ENCODE assay signal across 21 cellular contexts in genomic region chr11:9180784-9181183, GRCh38.
DNase-seq lines count a peak whose midpoint lies in the region; ATAC-seq and TF ChIP-seq lines count a peak whose summit lies in the region.
"Had no signal": no experiment of that assay in that cellular context is flagged by ENCODE, and none has a peak within 500 bp of the region (broad histone marks: within the 10 kb centered on the region; RNA-seq: fewer than 3 reads in every experiment).

No MANE protein-coding gene starts in this region.

- no peaks in the 10 kb centered on the region for H3F3A ChIP-seq in PC-3 (ENCODE audit: low read length, unreplicated experiment)

- peaks cover 0 to 94% (median 25%) of the 10 kb centered on the region in 9 donors for H3K36me3 ChIP-seq in heart right ventricle
- no peaks in the 10 kb centered on the region for H3K36me3 ChIP-seq in breast epithelium
- peaks cover 21% of the 10 kb centered on the region for H3K36me3 ChIP-seq in PC-3 (ENCODE audit: low read depth, low read length)

- H3K4me1 Mint-ChIP-seq in type B pancreatic cell (ENCODE audit: unreplicated experiment): no peaks in the 10 kb centered on the region
- H3K4me1 Mint-ChIP-seq: nephron; stimulated activated naive B cell treated with anti-CD40 and anti-IgM and Interleukin-4, amounts not matched to agents 10 μg/mL and 1 μg/mL and 100 μg/mL, for 72 hours had no signal

- intact Hi-C loops in heart right ventricle (cut with DNase I): no loop called here
- intact Hi-C loops in Right ventricle myocardium superior (cut with DNase I): no loop called here
- intact Hi-C loops in breast epithelium (cut with DNase I; ENCODE audit: low total_unique reads): no loop called here
- intact Hi-C loops in PC-3 (cut with micrococcal nuclease): no loop called here

- no peak overlapping the region for H2AFZ ChIP-seq in PC-3 (ENCODE audit: low read length)

- TF ChIP-seq POLR2A in breast epithelium (IDR thresholded peaks at IDR 0.05): no peak

- no peaks in the 10 kb centered on the region for H4K20me1 ChIP-seq in PC-3 (ENCODE audit: low read length)

- H3K27me3 ChIP-seq in heart right ventricle: no peaks in the 10 kb centered on the region
- no peaks in the 10 kb centered on the region for H3K27me3 ChIP-seq in breast epithelium
- no peaks in the 10 kb centered on the region for H3K27me3 ChIP-seq in PC-3 (ENCODE audit: low read length)
- H3K27me3 ChIP-seq: brain microvascular endothelial cell, vagina had no signal

- H3K4me3 Mint-ChIP-seq in type B pancreatic cell: no peak overlapping the region
- H3K4me3 Mint-ChIP-seq: endodermal cell; nephron; stimulated activated naive B cell treated with anti-CD40 and anti-IgM and Interleukin-4, amounts not matched to agents 10 μg/mL and 1 μg/mL and 100 μg/mL, for 72 hours had no signal

- H3K4me2 ChIP-seq in PC-3 (ENCODE audit: low read length): no peak overlapping the region

- no peaks in the 10 kb centered on the region for H3K79me2 ChIP-seq in PC-3 (ENCODE audit: low read length)

- peaks cover 0 to 20% (median 7%) of the 10 kb centered on the region in 9 donors for H3K4me1 ChIP-seq in heart right ventricle
- H3K4me1 ChIP-seq in breast epithelium: no peaks in the 10 kb centered on the region
- H3K4me1 ChIP-seq in PC-3 (ENCODE audit: insufficient read depth, low read length): no peaks in the 10 kb centered on the region
- H3K4me1 ChIP-seq: vagina had no signal

- no peaks in the 10 kb centered on the region for H3K9me3 Mint-ChIP-seq in type B pancreatic cell
- H3K9me3 Mint-ChIP-seq: activated T-helper 2 cell treated with anti-CD3 and anti-CD28 coated beads, Interferon-gamma antibody, Interleukin-2, Interleukin-4, amounts not matched to agents 10 μg/mL and 5 μg/mL and 100 μg/mL, durations not matched to agents 14 hours and 24 hours and 36 hours; endodermal cell; nephron; stimulated activated naive B cell treated with anti-CD40 and anti-IgM and Interleukin-4, amounts not matched to agents 10 μg/mL and 1 μg/mL and 100 μg/mL, for 72 hours had no signal

- H3K27ac ChIP-seq in heart right ventricle: peak overlapping the region in 3 of 10 donors; percentile 1 to 48 (median 26)
- peak overlapping the region; percentile 15 to 35 for H3K27ac ChIP-seq in breast epithelium
- H3K27ac ChIP-seq in temporal lobe (ENCODE audit: low read depth, low read length): peak overlapping the region; percentile 41
- H3K27ac ChIP-seq in PC-3 (ENCODE audit: low read length): no peak overlapping the region
- H3K27ac ChIP-seq: brain microvascular endothelial cell, vagina, VCaP had no signal

- H3K4me3 ChIP-seq in heart right ventricle (no peak overlapping the region), breast epithelium (no peak overlapping the region), PC-3 (ENCODE audit: low read length) (no peak overlapping the region)
- H3K4me3 ChIP-seq: vagina had no signal

- DNase-seq in heart right ventricle: no peak
- no peak for DNase-seq in Right ventricle myocardium superior
- DNase-seq in breast epithelium (ENCODE audit: low spot score in 2 of 2): no peak
- DNase-seq in islet precursor cell: peak; percentile 75
- DNase-seq in PC-3: no peak
- no peak for DNase-seq in type B pancreatic cell (ENCODE audit: extremely low spot score, unreplicated experiment)
- no peak for DNase-seq in NCI-H1436 (lab: John Stamatoyannopoulos, UW)
- DNase-seq: brain microvascular endothelial cell; endodermal cell; head of caudate nucleus; Kasumi-1; left cardiac atrium; NCI-H1694; NCI-H524; right cardiac atrium; stimulated activated naive B cell treated with anti-CD40 and anti-IgM and Interleukin-4, amounts not matched to agents 10 μg/mL and 1 μg/mL and 100 μg/mL, for 72 hours had no signal

- H3K36me3 Mint-ChIP-seq in type B pancreatic cell: peaks cover 44% of the 10 kb centered on the region

- CTCF ChIA-PET in PC-3 (lab: Charles Lee): no interaction called here

- WGBS in heart right ventricle, 2 donors: 55 to 57% methylated on average over 4 of the region's 4 CpGs

- no peak overlapping the region for H3K9ac ChIP-seq in PC-3 (ENCODE audit: low read length)

- BruUV-seq in PC-3 (replicated peaks; lab: Mats Ljungman, UMichigan): no TSS peak

- ATAC-seq in heart right ventricle (peak in 5 of 8 donors; percentile 17 to 70 (median 27)), Right ventricle myocardium superior (ENCODE audit: poor library complexity) (no peak), PC-3 (no peak)
- ATAC-seq: left cardiac atrium; right cardiac atrium; stimulated activated naive B cell treated with anti-CD40 and anti-IgM and Interleukin-4, amounts not matched to agents 10 μg/mL and 1 μg/mL and 100 μg/mL, for 72 hours had no signal

- H3K27me3 Mint-ChIP-seq in type B pancreatic cell: no peaks in the 10 kb centered on the region
- H3K27me3 Mint-ChIP-seq: stimulated activated naive B cell treated with anti-CD40 and anti-IgM and Interleukin-4, amounts not matched to agents 10 μg/mL and 1 μg/mL and 100 μg/mL, for 72 hours had no signal

- H3K9me2 ChIP-seq in PC-3 (replicated peaks; ENCODE audit: low read length): no peaks in the 10 kb centered on the region

- H3K9me3 ChIP-seq in heart right ventricle: no peaks in the 10 kb centered on the region
- H3K9me3 ChIP-seq in breast epithelium: no peaks in the 10 kb centered on the region
- H3K9me3 ChIP-seq in PC-3 (ENCODE audit: low read length): no peaks in the 10 kb centered on the region
- H3K9me3 ChIP-seq: vagina had no signal

- no peak for TF ChIP-seq CTCF in heart right ventricle (IDR thresholded peaks at IDR 0.05)
- no peak for TF ChIP-seq CTCF in breast epithelium (IDR thresholded peaks at IDR 0.05)
- TF ChIP-seq CTCF in PC-3 (conservative IDR thresholded peaks at IDR 0.05; ENCODE audit: low read depth, low read length): no peak
- no peak for TF ChIP-seq CTCF in type B pancreatic cell (conservative IDR thresholded peaks at IDR 0.05)

- no peak overlapping the region for H3K27ac Mint-ChIP-seq in type B pancreatic cell
- H3K27ac Mint-ChIP-seq: endodermal cell; nephron; stimulated activated naive B cell treated with anti-CD40 and anti-IgM and Interleukin-4, amounts not matched to agents 10 μg/mL and 1 μg/mL and 100 μg/mL, for 72 hours had no signal

- POLR2A ChIA-PET in PC-3 (lab: Charles Lee; ENCODE audit: unreplicated experiment): no interaction called here

Comparison
In these comparisons a context has a peak if more than half of its experiments do, and no peak if none do; other contexts are left out.
1. ATAC-seq: peak in heart right ventricle (5 of 8); none in Right ventricle myocardium superior (single experiment) and PC-3 (single experiment).